ENCODE assay signal across 9 cellular contexts in genomic region chr3:177802151-177802900, GRCh38.
DNase-seq lines count a peak whose midpoint lies in the region; ATAC-seq, FAIRE-seq and TF ChIP-seq lines count a peak whose summit lies in the region.
"Had no signal": no experiment of that assay in that cellular context is flagged by ENCODE, and none has a peak within 500 bp of the region (broad histone marks: within the 10 kb centered on the region; RNA-seq: fewer than 3 reads in every experiment).

No MANE protein-coding gene starts in this region.

- H3K9me3 ChIP-seq in ascending aorta: no peaks in the 10 kb centered on the region

- H3K27ac ChIP-seq in ascending aorta (peak overlapping the region in 1 of 2 donors; percentile 4), GM23338 (ENCODE audit: low read depth) (no peak overlapping the region)
- H3K27ac ChIP-seq: C4-2B had no signal

- no peaks in the 10 kb centered on the region for H3K36me3 Mint-ChIP-seq in Calu3 (ENCODE audit: insufficient read depth, unreplicated experiment)
- no peaks in the 10 kb centered on the region for H3K36me3 Mint-ChIP-seq in GM23338 (ENCODE audit: low read depth)

- H3K4me3 Mint-ChIP-seq in Calu3 (ENCODE audit: low read depth, unreplicated experiment) (no peak overlapping the region), GM23338 (no peak overlapping the region)

- peaks cover 0 to 10% of the 10 kb centered on the region in 2 donors for H3K4me1 ChIP-seq in ascending aorta
- H3K4me1 ChIP-seq in GM23338 (ENCODE audit: insufficient read depth): peaks cover 4% of the 10 kb centered on the region

- no peaks in the 10 kb centered on the region for H3K36me3 ChIP-seq in ascending aorta
- no peaks in the 10 kb centered on the region for H3K36me3 ChIP-seq in GM23338 (ENCODE audit: insufficient read depth)

- DNase-seq in AG09319 (ENCODE audit: extremely low read depth, low read depth) (peak; percentile 85), LHCN-M2 (ENCODE audit: low read depth) (peak; percentile 75), RCC 7860 (ENCODE audit: low spot score) (peak; percentile 43), inferior parietal cortex (ENCODE audit: extremely low spot score) (peak; percentile 38), Calu3 (no peak), ascending aorta (ENCODE audit: low spot score in 2 of 2) (no peak), GM23338 (ENCODE audit: low spot score) (no peak)
- no peak for DNase-seq in stimulated activated CD4-positive, alpha-beta T cell treated with anti-CD3 and anti-CD28 coated beads, Interleukin-15, amount 100 ng/mL, for 24 hours

- BruUV-seq in Calu3 (replicated peaks; lab: Mats Ljungman, UMichigan): no TSS peak

- FAIRE-seq in RCC 7860 (lab: Jason Lieb, UNC): peak; percentile 16

- H3K27me3 Mint-ChIP-seq in Calu3 (ENCODE audit: unreplicated experiment) (no peaks in the 10 kb centered on the region), GM23338 (ENCODE audit: insufficient read depth, low read depth, poor library complexity) (no peaks in the 10 kb centered on the region)

- H3K4me1 Mint-ChIP-seq in Calu3 (ENCODE audit: low read depth, unreplicated experiment): no peaks in the 10 kb centered on the region
- peaks cover 11% of the 10 kb centered on the region; the same call in 2 of the 3 replicates for H3K4me1 Mint-ChIP-seq in GM23338

- H3K9me3 Mint-ChIP-seq in Calu3 (ENCODE audit: low read depth, unreplicated experiment) (no peaks in the 10 kb centered on the region), GM23338 (no peaks in the 10 kb centered on the region; the same call in 2 of the 3 replicates)

- intact Hi-C loops in Calu3 (cut with micrococcal nuclease; ENCODE audit: unreplicated experiment): no loop called here
- intact Hi-C loops in ascending aorta (cut with DNase I): no loop called here

- H3K27ac Mint-ChIP-seq in Calu3 (ENCODE audit: unreplicated experiment) (no peak overlapping the region), GM23338 (no peak overlapping the region)

- H3K27me3 ChIP-seq in ascending aorta (no peaks in the 10 kb centered on the region), GM23338 (ENCODE audit: insufficient read depth) (no peaks in the 10 kb centered on the region)

- no peaks in the 10 kb centered on the region for H4K20me1 ChIP-seq in GM23338 (replicated peaks; ENCODE audit: insufficient read depth)

- TF ChIP-seq CTCF in AG09319 (IDR thresholded peaks at IDR 0.05; ENCODE audit: low read depth, low read length): no peak
- TF ChIP-seq CTCF in Calu3 (IDR thresholded peaks at IDR 0.05; ENCODE audit: unreplicated experiment): no peak
- TF ChIP-seq CTCF in ascending aorta (IDR thresholded peaks at IDR 0.05): no peak
- peak in 1 of 2 experiments; percentile 33; a peak in 2 of 4 replicates for TF ChIP-seq CTCF in GM23338 (conservative IDR thresholded peaks at IDR 0.05; ENCODE audit: low read depth in 2 of 2)

- H3F3A ChIP-seq in GM23338 (replicated peaks; ENCODE audit: low read depth): no peaks in the 10 kb centered on the region

- no peak overlapping the region for H3K4me3 ChIP-seq in ascending aorta
- H3K4me3 ChIP-seq in GM23338: no peak overlapping the region

- no peak overlapping the region for H2AFZ ChIP-seq in GM23338

- CTCF ChIA-PET in Calu3 (lab: Charles Lee): interaction anchor here (0.6 to 1.4 kb wide), 2 partner anchors 23 to 25 kb away, joined by 3 to 4 read pairs; no protein-coding TSS in a partner anchor

- H3K9me2 ChIP-seq in GM23338 (ENCODE audit: insufficient read depth): no peaks in the 10 kb centered on the region

- ATAC-seq in GM23338: no peak

- no peak overlapping the region for H3K4me2 ChIP-seq in GM23338

- no peaks in the 10 kb centered on the region for H3K79me2 ChIP-seq in GM23338 (replicated peaks; ENCODE audit: insufficient read depth)

TF ChIP-seq in GM23338, 12 proteins besides CTCF, POLR2A, EP300 and RAD21 (continues in another document):
- TF ChIP-seq JUNB (IDR thresholded peaks at IDR 0.05; ENCODE audit: unreplicated experiment): no peak
- no peak for TF ChIP-seq EZH2 (IDR thresholded peaks at IDR 0.05; ENCODE audit: low read depth, unreplicated experiment)
- no peak for TF ChIP-seq ZNF331 (CRISPR knock-in tag; IDR thresholded peaks at IDR 0.05; ENCODE audit: low read depth)
- TF ChIP-seq ZNF462 (CRISPR knock-in tag; IDR thresholded peaks at IDR 0.05): no peak
- no peak for TF ChIP-seq POLR2AphosphoS5 (IDR thresholded peaks at IDR 0.05; ENCODE audit: low read depth)
- no peak for TF ChIP-seq REST (IDR thresholded peaks at IDR 0.05; ENCODE audit: unreplicated experiment)

Comparison
In these comparisons a context has a peak if more than half of its experiments do, and no peak if none do; other contexts are left out.
1. DNase-seq: peak in AG09319 (single experiment), LHCN-M2 (single experiment), RCC 7860 (single experiment) and inferior parietal cortex (single experiment); none in Calu3 (single experiment), ascending aorta (0 of 2), stimulated activated CD4-positive, alpha-beta T cell treated with anti-CD3 and anti-CD28 coated beads, Interleukin-15, amount 100 ng/mL, for 24 hours (single experiment) and GM23338 (single experiment).